ENCODE assay signal across 26 cellular contexts in the genomic region with DNA sequence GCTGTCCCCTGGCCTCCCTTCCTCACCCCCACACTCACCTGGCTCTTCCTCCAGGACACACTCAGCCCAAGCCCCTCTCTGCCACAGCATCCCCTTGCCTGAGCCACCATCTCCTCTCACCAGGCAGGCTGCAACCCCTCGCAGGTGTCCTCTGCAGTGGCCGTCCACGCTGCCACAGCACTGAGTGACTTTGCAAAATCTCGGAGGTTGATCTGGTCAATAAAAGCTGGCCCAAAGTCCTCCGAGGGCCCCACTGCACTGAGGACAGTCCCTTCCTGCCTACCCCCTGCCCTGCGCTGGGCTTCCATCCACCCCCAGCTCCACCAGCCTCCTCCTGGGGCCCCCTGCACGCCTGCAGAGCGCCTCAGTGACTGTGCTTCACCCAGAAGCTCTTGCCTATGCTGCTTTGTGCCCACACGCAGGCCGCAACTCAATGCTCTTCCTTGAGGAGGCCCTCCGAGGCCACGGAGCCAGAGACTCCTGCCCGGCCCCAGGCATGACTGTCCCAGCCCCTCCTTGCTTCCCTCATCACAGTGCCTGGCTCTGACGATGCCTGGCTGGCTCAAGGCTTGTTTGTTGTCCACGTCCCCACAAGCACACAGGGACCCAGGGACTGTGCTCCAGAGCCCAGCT. TPM values are rescaled to one million over a fixed set of nuclear protein-coding genes. Genes with fewer than 3 reads are reported as not detected.
DNase-seq lines count a peak whose midpoint lies in the region; ATAC-seq, FAIRE-seq and TF ChIP-seq lines count a peak whose summit lies in the region.
"Had no signal": no experiment of that assay in that cellular context is flagged by ENCODE, and none has a peak within 500 bp of the region (broad histone marks: within the 10 kb centered on the region; RNA-seq: fewer than 3 reads in every experiment).

No MANE protein-coding gene starts in this region.

- H3K36me3 ChIP-seq in NT2/D1 (ENCODE audit: insufficient read depth, insufficient read length, low read length) = no peaks in the 10 kb centered on the region
- H3K36me3 ChIP-seq in neuronal stem cell (replicated peaks in 1 of 2; ENCODE audit: control insufficient read depth in 2 of 2, insufficient read depth in 2 of 2, low read length in 2 of 2) = no peaks in the 10 kb centered on the region
- H3K36me3 ChIP-seq: tibial nerve had no signal

- peak overlapping the region; percentile 75 for H2BK120ac ChIP-seq in neuronal stem cell (ENCODE audit: low read depth, low read length)

- H2AFZ ChIP-seq in neuronal stem cell (ENCODE audit: low read length) = peak overlapping the region; percentile 71

- no peaks in the 10 kb centered on the region for H3K79me1 ChIP-seq in neuronal stem cell (ENCODE audit: low read depth, low read length)

- no peaks in the 10 kb centered on the region for H3K27me3 ChIP-seq in NT2/D1 (ENCODE audit: insufficient read depth, insufficient read length)
- no peaks in the 10 kb centered on the region for H3K27me3 ChIP-seq in neuronal stem cell (ENCODE audit: control insufficient read depth in 3 of 3, insufficient read depth in 3 of 3, low read depth in 1 of 3, low read length in 3 of 3)
- H3K27me3 ChIP-seq: tibial nerve had no signal

- peaks cover 53% of the 10 kb centered on the region for H3K4me1 ChIP-seq in NT2/D1 (ENCODE audit: insufficient read depth, insufficient read length)
- peaks cover 5 to 28% of the 10 kb centered on the region in 2 donors for H3K4me1 ChIP-seq in neuronal stem cell (ENCODE audit: control insufficient read depth in 2 of 2, insufficient read depth in 1 of 2, low read depth in 1 of 2, low read length in 2 of 2)

- peak overlapping the region; percentile 52 for H3K9ac ChIP-seq in NT2/D1 (ENCODE audit: insufficient read length, low read depth)
- H3K9ac ChIP-seq in neuronal stem cell (ENCODE audit: low read depth, low read length, poor library complexity) = peak overlapping the region; percentile 86

- H3K14ac ChIP-seq in neuronal stem cell (ENCODE audit: low read length) = peak overlapping the region; percentile 90

- no peak overlapping the region for H3K4me2 ChIP-seq in neuronal stem cell (ENCODE audit: insufficient read depth, low read length, poor library complexity, severe bottlenecking)

- no CpG with 5 or more reads among the region's 15 CpGs for WGBS in neuronal stem cell (ENCODE audit: extremely low coverage in 2 of 2, insufficient read length in 2 of 2, insufficient replicate concordance in 1 of 2), 2 donors

- peak overlapping the region; percentile 87 for H2BK5ac ChIP-seq in neuronal stem cell (ENCODE audit: low read length)

- ATAC-seq in GM18907 (IDR thresholded peaks at IDR 0.05; ENCODE audit: unreplicated experiment) (no peak), HG02970 (IDR thresholded peaks at IDR 0.05; ENCODE audit: low FRiP score, unreplicated experiment) (no peak)
- ATAC-seq: effector memory CD8-positive, alpha-beta T cell had no signal

- peak overlapping the region; percentile 93 for H3K18ac ChIP-seq in neuronal stem cell (ENCODE audit: low read length)

- peak overlapping the region; percentile 77 for H2AK5ac ChIP-seq in neuronal stem cell (ENCODE audit: low read depth, low read length)

- H3K27ac ChIP-seq in neuronal stem cell (replicated peaks; ENCODE audit: low read length) = no peak overlapping the region
- H3K27ac ChIP-seq: RWPE1, SK-N-MC, skin epidermis, tibial nerve had no signal

- TF ChIP-seq POLR2A in GM12892 (IDR thresholded peaks at IDR 0.05; ENCODE audit: low read depth, low read length) = no peak

- H3K4me3 ChIP-seq in NT2/D1 (ENCODE audit: insufficient read length, low read depth) = no peak overlapping the region
- no peak overlapping the region for H3K4me3 ChIP-seq in neuronal stem cell (ENCODE audit: low read length in 2 of 2)
- H3K4me3 ChIP-seq: SK-N-MC, skin epidermis, tibial nerve had no signal

- peak overlapping the region; percentile 91 for H3K4ac ChIP-seq in neuronal stem cell (ENCODE audit: low read length)

- no peak for DNase-seq in NT2/D1 (ENCODE audit: low read depth, low spot score)
- peak; percentile 81 for DNase-seq in islet precursor cell
- DNase-seq in neuronal stem cell (ENCODE audit: low spot score) = no peak
- no peak for DNase-seq in GM12892 (ENCODE audit: insufficient read length)
- no peak for DNase-seq in NOMO-1 (lab: John Stamatoyannopoulos, UW; ENCODE audit: unreplicated experiment in 2 of 2)
- DNase-seq: activated CD4-positive, alpha-beta memory T cell treated with anti-CD3 and anti-CD28 coated beads, Interleukin-2, amount 10 ng/mL, durations not matched to agents 7 days and 5 days; activated CD4-positive, alpha-beta T cell treated with anti-CD3 and anti-CD28 coated beads for 1 hour; Calu3; cortex of kidney; effector memory CD8-positive, alpha-beta T cell; KBM-7; mammary epithelial cell; NCI-H2081 treated with DMSO at 0.1 percent for 48 hours; NCI-H345; NCI-H748 treated with DMSO at 0.1 percent for 48 hours; stimulated activated CD4-positive, alpha-beta T cell treated with anti-CD3 and anti-CD28 coated beads, Interleukin-1b, Interleukin-23, amount 100 ng/mL, for 48 hours; stimulated activated CD8-positive, alpha-beta memory T cell treated with anti-CD3 and anti-CD28 coated beads, Interleukin-4, amount 100 ng/mL, for 48 hours had no signal

- H2BK12ac ChIP-seq in neuronal stem cell (ENCODE audit: low read length) = peak overlapping the region; percentile 98

- H3K23ac ChIP-seq in neuronal stem cell (ENCODE audit: low read depth, low read length, poor library complexity) = peak overlapping the region; percentile 68

- H4K8ac ChIP-seq in neuronal stem cell (ENCODE audit: low read depth, low read length) = peak overlapping the region; percentile 100

- peak overlapping the region; percentile 97 for H2BK15ac ChIP-seq in neuronal stem cell (ENCODE audit: low read length)

- H3K9me3 ChIP-seq in NT2/D1 (ENCODE audit: insufficient read depth, low read length) = no peaks in the 10 kb centered on the region
- no peaks in the 10 kb centered on the region for H3K9me3 ChIP-seq in neuronal stem cell (replicated peaks in 1 of 2; ENCODE audit: control insufficient read depth in 2 of 2, insufficient read depth in 1 of 2, low read depth in 1 of 2, low read length in 2 of 2)
- H3K9me3 ChIP-seq: tibial nerve had no signal

- no peak for FAIRE-seq in GM12892 (lab: Jason Lieb, UNC)

- peak overlapping the region; percentile 69 for H4K91ac ChIP-seq in neuronal stem cell (ENCODE audit: low read depth, low read length, poor library complexity)

RNA-seq across cellular contexts. Expression of a gene that starts 4.5 kb away (rescaled TPM):
- 0.04 TPM for polyA plus RNA-seq in neuronal stem cell (2013, experiment 1 of 2)
- not detected for polyA plus RNA-seq in neuronal stem cell (2013, experiment 2 of 2)
- polyA plus RNA-seq in GM12892 (2012; ENCODE audit: missing spikeins) = not detected
- polyA plus RNA-seq: aorta, CD14-positive monocyte, esophagus, mammary epithelial cell had no signal

RNA-seq across cellular contexts. Expression of a gene that starts 30.8 kb away (rescaled TPM):
- not detected for polyA plus RNA-seq in neuronal stem cell (2013, experiment 1 of 2)
- not detected for polyA plus RNA-seq in neuronal stem cell (2013, experiment 2 of 2)
- polyA plus RNA-seq in GM12892 (2012; ENCODE audit: missing spikeins) = not detected
- polyA plus RNA-seq: aorta, CD14-positive monocyte, esophagus, mammary epithelial cell had no signal
